In genomic region chr11:66978717-66979116, GRCh38 we compare ENCODE assay signal across 40 cellular contexts. TPM values are rescaled to one million over a fixed set of nuclear protein-coding genes. Genes with fewer than 3 reads are reported as not detected.
"Had no signal": no experiment of that assay in that cellular context is flagged by ENCODE, and none has a peak within 500 bp of the region (broad histone marks: within the 10 kb centered on the region; RNA-seq: fewer than 3 reads in every experiment).

No MANE protein-coding gene starts in this region.

- H3K27ac ChIP-seq: adrenal gland, cardiac muscle cell, VCaP had no signal

- H3K9me3 Mint-ChIP-seq: activated CD4-positive, alpha-beta T cell treated with anti-CD3 and anti-CD28 coated beads, Interleukin-2, amount 10 ng/mL, durations not matched to agents 24 days and 14 days; activated T-helper 1 cell treated with anti-CD3 and anti-CD28 coated beads, Interleukin-12 subunit alpha, Interleukin-12 subunit beta, Interleukin-2, Interleukin-4 antibody, amounts not matched to agents 30 ng/mL and 10 ng/mL and 1 ng/mL, durations not matched to agents 14 hours and 24 hours and 36 hours; activated T-helper 17 cell treated with anti-CD3 and anti-CD28 coated beads, Interleukin-2, amount 50 U/mL, for 72 hours; central memory CD8-positive, alpha-beta T cell; T-helper 1 cell treated with Interleukin-12 subunit alpha and Interleukin-12 subunit beta and Interleukin-4 antibody, amounts not matched to agents 30 μg/mL and 1 μg/mL, for 36 hours; T-helper 2 cell treated with Interferon-gamma antibody and Interleukin-4, amounts not matched to agents 5 μg/mL and 100 μg/mL, for 36 hours had no signal

- ATAC-seq: activated CD8-positive, alpha-beta T cell treated with anti-CD3 and anti-CD28 coated beads for 36 hours; activated naive CD4-positive, alpha-beta T cell treated with anti-CD3 and anti-CD28 coated beads, Interleukin-2, amount 50 U/mL, for 72 hours; activated T-cell treated with anti-CD3 and anti-CD28 coated beads, Interleukin-2, amount 50 U/mL, for 4 hours; activated T-cell treated with anti-CD3 and anti-CD28 coated beads, Interleukin-2, amount 50 U/mL, for 72 hours; activated T-helper 17 cell treated with anti-CD3 and anti-CD28 coated beads, Interleukin-2, amount 50 U/mL, for 72 hours had no signal

- DNase-seq: activated B cell treated with CpG ODN at 0.5 μM for 24 hours; activated CD4-positive, alpha-beta memory T cell treated with anti-CD3 and anti-CD28 coated beads for 36 hours; activated CD4-positive, alpha-beta T cell treated with anti-CD3 and anti-CD28 coated beads for 4 hours; activated CD4-positive, alpha-beta T cell treated with anti-CD3 and anti-CD28 coated beads, Interleukin-2, amount 10 ng/mL, durations not matched to agents 24 days and 14 days; activated CD4-positive, alpha-beta T cell treated with anti-CD3 and anti-CD28 coated beads, Interleukin-2, amount 50 U/mL, for 1 hour; activated CD4-positive, alpha-beta T cell treated with anti-CD3 and anti-CD28 coated beads, Interleukin-2, amount 50 U/mL, for 4 hours; activated CD4-positive, CD25-positive, alpha-beta regulatory T cell treated with anti-CD3 and anti-CD28 coated beads, Interleukin-2, amount 50 U/mL, for 72 hours; activated CD8-positive, alpha-beta memory T cell treated with anti-CD3 and anti-CD28 coated beads, Interleukin-2, amount 50 U/mL, for 4 hours; activated CD8-positive, alpha-beta T cell treated with anti-CD3 and anti-CD28 coated beads for 36 hours; activated effector memory CD4-positive, alpha-beta T cell treated with anti-CD3 and anti-CD28 coated beads, Interleukin-2, amount 50 U/mL, for 16 hours; activated gamma-delta T cell treated with Interleukin-2 at 50 U/mL for 16 hours; activated naive CD4-positive, alpha-beta T cell; activated naive CD4-positive, alpha-beta T cell treated with anti-CD3 and anti-CD28 coated beads for 36 hours; activated naive CD4-positive, alpha-beta T cell treated with anti-CD3 and anti-CD28 coated beads, Interleukin-2, amount 50 U/mL, for 16 hours; activated naive CD8-positive, alpha-beta T cell treated with anti-CD3 and anti-CD28 coated beads for 36 hours; activated T-cell treated with anti-CD3 and anti-CD28 coated beads for 4 hours; activated T-cell treated with anti-CD3 and anti-CD28 coated beads, Interleukin-2, amount 50 U/mL, for 1 hour; activated T-cell treated with anti-CD3 and anti-CD28 coated beads, Interleukin-2, amount 50 U/mL, for 4 hours; activated T-cell treated with anti-CD3 and anti-CD28 coated beads, Interleukin-2, amount 50 U/mL, for 72 hours; adrenal gland; amniotic stem cell; aorta; caudate nucleus; cerebellar nuclear complex; T-helper 2 cell; T-helper 9 cell had no signal

- H3K36me3 Mint-ChIP-seq: activated naive CD8-positive, alpha-beta T cell treated with anti-CD3 and anti-CD28 coated beads for 36 hours; brain had no signal

- FAIRE-seq: astrocyte, bronchial epithelial cell, TTC549 had no signal

- H3K27ac Mint-ChIP-seq: activated B cell treated with CpG ODN at 0.5 μM for 24 hours; activated CD4-positive, alpha-beta memory T cell treated with anti-CD3 and anti-CD28 coated beads for 36 hours; activated CD4-positive, alpha-beta T cell treated with anti-CD3 and anti-CD28 coated beads, Interleukin-2, amount 10 ng/mL, durations not matched to agents 24 days and 14 days; activated CD8-positive, alpha-beta T cell treated with anti-CD3 and anti-CD28 coated beads for 36 hours; activated naive CD4-positive, alpha-beta T cell treated with anti-CD3 and anti-CD28 coated beads for 36 hours; activated naive CD4-positive, alpha-beta T cell treated with anti-CD3 and anti-CD28 coated beads, Interleukin-2, amount 50 U/mL, for 72 hours; activated naive CD8-positive, alpha-beta T cell treated with anti-CD3 and anti-CD28 coated beads for 36 hours; activated T-cell treated with anti-CD3 and anti-CD28 coated beads, Interleukin-2, amount 50 U/mL, for 72 hours; activated T-helper 1 cell treated with anti-CD3 and anti-CD28 coated beads, Interleukin-12 subunit alpha, Interleukin-12 subunit beta, Interleukin-2, Interleukin-4 antibody, amounts not matched to agents 30 ng/mL and 10 ng/mL and 1 ng/mL, durations not matched to agents 14 hours and 24 hours and 36 hours; activated T-helper 17 cell treated with anti-CD3 and anti-CD28 coated beads, Interleukin-2, amount 50 U/mL, for 72 hours; brain; T-helper 1 cell treated with Interleukin-12 subunit alpha and Interleukin-12 subunit beta and Interleukin-4 antibody, amounts not matched to agents 30 μg/mL and 1 μg/mL, for 36 hours; T-helper 2 cell treated with Interferon-gamma antibody and Interleukin-4, amounts not matched to agents 5 μg/mL and 100 μg/mL, for 36 hours had no signal

- H3K4me1 Mint-ChIP-seq: activated B cell treated with CpG ODN at 0.5 μM for 24 hours; activated CD4-positive, alpha-beta T cell treated with anti-CD3 and anti-CD28 coated beads, Interleukin-2, amount 10 ng/mL, durations not matched to agents 24 days and 14 days; activated T-helper 17 cell treated with anti-CD3 and anti-CD28 coated beads, Interleukin-2, amount 50 U/mL, for 72 hours; central memory CD8-positive, alpha-beta T cell had no signal

- H3K4me3 ChIP-seq: adrenal gland, cardiac muscle cell had no signal

- H3K36me3 ChIP-seq: adrenal gland, cardiac muscle cell had no signal

- H3K27me3 Mint-ChIP-seq: activated CD4-positive, alpha-beta T cell treated with anti-CD3 and anti-CD28 coated beads, Interleukin-2, amount 10 ng/mL, durations not matched to agents 24 days and 14 days had no signal

- H3K4me3 Mint-ChIP-seq: activated B cell treated with CpG ODN at 0.5 μM for 24 hours; activated CD4-positive, alpha-beta memory T cell treated with anti-CD3 and anti-CD28 coated beads for 36 hours; activated CD4-positive, alpha-beta T cell treated with anti-CD3 and anti-CD28 coated beads, Interleukin-2, amount 10 ng/mL, durations not matched to agents 24 days and 14 days; activated CD8-positive, alpha-beta T cell treated with anti-CD3 and anti-CD28 coated beads for 36 hours; activated naive CD4-positive, alpha-beta T cell treated with anti-CD3 and anti-CD28 coated beads for 36 hours; activated naive CD8-positive, alpha-beta T cell treated with anti-CD3 and anti-CD28 coated beads for 36 hours; activated T-cell treated with anti-CD3 and anti-CD28 coated beads, Interleukin-2, amount 50 U/mL, for 4 hours; activated T-cell treated with anti-CD3 and anti-CD28 coated beads, Interleukin-2, amount 50 U/mL, for 72 hours; activated T-helper 1 cell treated with anti-CD3 and anti-CD28 coated beads, Interleukin-12 subunit alpha, Interleukin-12 subunit beta, Interleukin-2, Interleukin-4 antibody, amounts not matched to agents 30 ng/mL and 10 ng/mL and 1 ng/mL, durations not matched to agents 14 hours and 24 hours and 36 hours; activated T-helper 17 cell treated with anti-CD3 and anti-CD28 coated beads, Interleukin-2, amount 50 U/mL, for 72 hours; brain; central memory CD8-positive, alpha-beta T cell; T-helper 1 cell treated with Interleukin-12 subunit alpha and Interleukin-12 subunit beta and Interleukin-4 antibody, amounts not matched to agents 30 μg/mL and 1 μg/mL, for 36 hours; T-helper 2 cell treated with Interferon-gamma antibody and Interleukin-4, amounts not matched to agents 5 μg/mL and 100 μg/mL, for 36 hours had no signal

- H3K27me3 ChIP-seq: adrenal gland, cardiac muscle cell had no signal

RNA-seq across cellular contexts. Expression of gene C11orf86, which starts 3.6 kb away (rescaled TPM):
- total RNA-seq: activated B cell treated with CpG ODN at 0.5 μM for 24 hours; activated CD4-positive, alpha-beta memory T cell treated with anti-CD3 and anti-CD28 coated beads for 36 hours; activated CD4-positive, alpha-beta T cell treated with anti-CD3 and anti-CD28 coated beads, Interleukin-2, amount 10 ng/mL, durations not matched to agents 24 days and 14 days; activated CD8-positive, alpha-beta memory T cell treated with anti-CD3 and anti-CD28 coated beads for 36 hours; activated CD8-positive, alpha-beta T cell treated with anti-CD3 and anti-CD28 coated beads for 36 hours; activated naive CD4-positive, alpha-beta T cell treated with anti-CD3 and anti-CD28 coated beads for 36 hours; activated naive CD4-positive, alpha-beta T cell treated with anti-CD3 and anti-CD28 coated beads, Interleukin-2, amount 50 U/mL, for 72 hours; activated naive CD8-positive, alpha-beta T cell treated with anti-CD3 and anti-CD28 coated beads for 36 hours; activated T-cell treated with anti-CD3 and anti-CD28 coated beads, Interleukin-2, amount 50 U/mL, for 4 hours; activated T-cell treated with anti-CD3 and anti-CD28 coated beads, Interleukin-2, amount 50 U/mL, for 72 hours; activated T-helper 1 cell treated with anti-CD3 and anti-CD28 coated beads, Interleukin-12 subunit alpha, Interleukin-12 subunit beta, Interleukin-2, Interleukin-4 antibody, amounts not matched to agents 30 ng/mL and 10 ng/mL and 1 ng/mL, durations not matched to agents 14 hours and 24 hours and 36 hours; activated T-helper 17 cell treated with anti-CD3 and anti-CD28 coated beads, Interleukin-2, amount 50 U/mL, for 72 hours; aorta; astrocyte; bronchial epithelial cell; cardiac muscle cell; chondrocyte had no signal
- polyA plus RNA-seq: cardiac muscle cell had no signal

RNA-seq across cellular contexts. Expression of gene SYT12, which starts 44.2 kb away (rescaled TPM):
- total RNA-seq: activated B cell treated with CpG ODN at 0.5 μM for 24 hours; activated CD4-positive, alpha-beta memory T cell treated with anti-CD3 and anti-CD28 coated beads for 36 hours; activated CD4-positive, alpha-beta T cell treated with anti-CD3 and anti-CD28 coated beads, Interleukin-2, amount 10 ng/mL, durations not matched to agents 24 days and 14 days; activated CD8-positive, alpha-beta memory T cell treated with anti-CD3 and anti-CD28 coated beads for 36 hours; activated CD8-positive, alpha-beta T cell treated with anti-CD3 and anti-CD28 coated beads for 36 hours; activated naive CD4-positive, alpha-beta T cell treated with anti-CD3 and anti-CD28 coated beads for 36 hours; activated naive CD8-positive, alpha-beta T cell treated with anti-CD3 and anti-CD28 coated beads for 36 hours; activated T-cell treated with anti-CD3 and anti-CD28 coated beads, Interleukin-2, amount 50 U/mL, for 72 hours; activated T-helper 1 cell treated with anti-CD3 and anti-CD28 coated beads, Interleukin-12 subunit alpha, Interleukin-12 subunit beta, Interleukin-2, Interleukin-4 antibody, amounts not matched to agents 30 ng/mL and 10 ng/mL and 1 ng/mL, durations not matched to agents 14 hours and 24 hours and 36 hours had no signal
- polyA plus RNA-seq: cardiac muscle cell had no signal
